8 cellular contexts compared by ENCODE assay signal in the genomic region with DNA sequence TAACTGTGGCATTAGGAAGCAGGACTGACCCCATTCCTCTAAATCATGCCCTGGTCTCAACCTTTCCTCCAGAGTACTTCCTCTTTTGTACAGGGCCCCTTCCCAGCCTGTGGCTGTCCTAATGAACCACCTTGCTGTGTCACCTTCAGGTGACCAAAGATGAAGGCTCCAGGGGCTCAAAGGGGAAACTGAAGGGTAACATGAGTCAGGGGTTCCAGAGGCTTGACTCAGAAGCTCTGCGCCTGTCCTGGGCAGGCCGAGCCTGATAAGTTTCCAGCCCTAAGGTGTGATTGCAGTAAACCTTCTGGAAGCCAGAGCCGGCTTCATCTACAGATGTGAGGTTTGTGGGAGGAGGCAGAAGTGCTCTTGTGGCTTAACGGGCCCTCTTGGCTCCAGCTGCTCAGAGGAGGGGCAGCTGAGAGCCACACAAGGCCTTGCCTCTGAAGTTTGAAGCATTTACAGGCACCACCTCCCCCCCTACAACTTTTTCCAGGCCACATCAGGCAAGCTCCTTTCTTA.
DNase-seq lines count a peak whose midpoint lies in the region; ATAC-seq, FAIRE-seq and TF ChIP-seq lines count a peak whose summit lies in the region.

No MANE protein-coding gene starts in this region.

- peaks cover 0 to 3% of the 10 kb centered on the region in 2 experiments; a peak in 1 of 4 replicates for H3K36me3 ChIP-seq in GM12878 (ENCODE audit: control insufficient read depth in 2 of 2, insufficient read depth in 2 of 2, low read length in 1 of 2)

- no peak for TF ChIP-seq RAD21 in GM12878 (IDR thresholded peaks at IDR 0.05; ENCODE audit: insufficient read depth, low read depth, low read length)

- CTCF ChIA-PET in RWPE1 (lab: Yijun Ruan, JAX), result interaction anchor here (0.6 to 1.2 kb wide), 2 partner anchors 145 to 161 kb away, joined by 7 to 11 read pairs; no protein-coding TSS in a partner anchor
- CTCF ChIA-PET in GM12878 (lab: Yijun Ruan, JAX), result interaction anchor here (0.9 to 3.1 kb wide), 13 partner anchors 11 to 161 kb away, joined by 3 to 16 read pairs (median 4); no protein-coding TSS in a partner anchor

- H3K4me3 Mint-ChIP-seq in osteocyte (ENCODE audit: unreplicated experiment), result no peak overlapping the region

- DNase-seq in RWPE1 (ENCODE audit: low spot score) (peak; percentile 44), GM12878 (ENCODE audit: low read depth, low spot score) (peak; percentile 53), superior temporal gyrus (ENCODE audit: extremely low spot score) (no peak), osteocyte (ENCODE audit: extremely low spot score, unreplicated experiment) (no peak)
- peak; percentile 57 for DNase-seq in stimulated activated CD4-positive, alpha-beta T cell treated with anti-CD3 and anti-CD28 coated beads, Interleukin-12 subunit alpha, Interleukin-12 subunit beta, amount 100 ng/mL, for 4 hours
- no peak for DNase-seq in central memory CD4-positive, alpha-beta T cell

- no peak for TF ChIP-seq CTCF in RWPE1 (conservative IDR thresholded peaks at IDR 0.05; ENCODE audit: low read depth)
- TF ChIP-seq CTCF in GM12878 (IDR thresholded peaks at IDR 0.05 in 2 of 3, conservative IDR thresholded peaks at IDR 0.05 in 1 of 3; ENCODE audit: control insufficient read depth in 2 of 3, extremely low read depth in 1 of 3, insufficient read depth in 1 of 3, low read depth in 3 of 3, low read length in 3 of 3), result no peak
- TF ChIP-seq CTCF in osteocyte (IDR thresholded peaks at IDR 0.05), result no peak

- H3K9ac ChIP-seq in GM12878 (ENCODE audit: control insufficient read depth, insufficient read depth, low read length), result peak overlapping the region; percentile 31; the same call in 1 of the 2 replicates

- H3K9me3 ChIP-seq in GM12878 (replicated peaks; ENCODE audit: control insufficient read depth, insufficient read depth, low read length), result no peaks in the 10 kb centered on the region

- peaks cover 26% of the 10 kb centered on the region for H3K4me1 Mint-ChIP-seq in osteocyte (ENCODE audit: unreplicated experiment)

- H3K79me2 ChIP-seq in GM12878 (ENCODE audit: control insufficient read depth, insufficient read depth, low read length), result no peaks in the 10 kb centered on the region

- H3K9me3 Mint-ChIP-seq in osteocyte (ENCODE audit: unreplicated experiment), result no peaks in the 10 kb centered on the region

- POLR2A ChIA-PET in RWPE1 (lab: Yijun Ruan, JAX; ENCODE audit: low non-redundant PET) (no interaction called here), GM12878 (lab: Charles Lee) (interaction anchor here (0.6 to 5.8 kb wide), 16 partner anchors 11 to 273 kb away, joined by 3 to 48 read pairs (median 5); a partner anchor contains a TSS)

- H3K36me3 Mint-ChIP-seq in osteocyte (ENCODE audit: unreplicated experiment), result peaks cover 6% of the 10 kb centered on the region

- peak overlapping the region; percentile 68 for H3K27ac ChIP-seq in RWPE1
- peak overlapping the region; percentile 80 for H3K27ac ChIP-seq in GM12878 (ENCODE audit: control insufficient read depth, insufficient read depth)

- intact Hi-C loops in GM12878 (cut with micrococcal nuclease; ENCODE audit: unreplicated experiment), result no loop called here

- H4K20me1 ChIP-seq in GM12878 (ENCODE audit: control insufficient read depth, insufficient read depth), result no peaks in the 10 kb centered on the region

- BruUV-seq in GM12878 (replicated peaks; lab: Mats Ljungman, UMichigan), result no TSS peak

- in situ Hi-C loops in GM12878 (cut with MboI), result no loop called here

- SMC1A ChIA-PET in GM12878 (lab: Charles Lee; ENCODE audit: uncharacterized antibody, unreplicated experiment), result interaction anchor here (0.7 to 6.5 kb wide), 19 partner anchors 11 to 1255 kb away, joined by 3 to 68 read pairs (median 6); no protein-coding TSS in a partner anchor

- peaks cover 53% of the 10 kb centered on the region for H3K4me1 ChIP-seq in GM12878 (ENCODE audit: control insufficient read depth, insufficient read depth, low read length)

- H2AFZ ChIP-seq in GM12878 (ENCODE audit: control insufficient read depth, low read depth, low read length), result no peak overlapping the region

- H3K4me3 ChIP-seq in GM12878, result 0 out of 2 replicates have a peak overlapping the region, but pooled peaks have one; percentile 18

- peak; percentile 38 for FAIRE-seq in GM12878 (lab: Jason Lieb, UNC)

- 0 out of 4 replicates have a peak, but pooled peaks of 1 of the 2 experiments have one; percentile 39 for TF ChIP-seq EP300 in GM12878 (IDR thresholded peaks at IDR 0.05; ENCODE audit: borderline replicate concordance in 1 of 2, control insufficient read depth in 1 of 2, low read depth in 2 of 2, low read length in 2 of 2)

- RAD21 ChIA-PET in GM12878 (lab: Charles Lee; ENCODE audit: unreplicated experiment), result interaction anchor here (0.5 to 4.5 kb wide), 26 partner anchors 9 to 285 kb away, joined by 3 to 39 read pairs (median 6); a partner anchor contains a TSS

- no peak for TF ChIP-seq POLR2A in GM12878 (IDR thresholded peaks at IDR 0.05; ENCODE audit: low read depth, low read length)

- H3K27me3 Mint-ChIP-seq in osteocyte (ENCODE audit: unreplicated experiment), result no peaks in the 10 kb centered on the region

- peak overlapping the region; percentile 30 for H3K4me2 ChIP-seq in GM12878 (ENCODE audit: control insufficient read depth, insufficient read depth)

- 12% methylated on average over 3 of the region's 4 CpGs for WGBS in GM12878 (ENCODE audit: insufficient coverage, insufficient replicate concordance, low lambda C conversion rate, missing lambda C conversion rate)

- no peaks in the 10 kb centered on the region for H3K27me3 ChIP-seq in GM12878 (replicated peaks in 1 of 2; ENCODE audit: control insufficient read depth in 2 of 2, insufficient read depth in 2 of 2, low read length in 1 of 2)

- H3K27ac Mint-ChIP-seq in osteocyte (ENCODE audit: unreplicated experiment), result no peak overlapping the region

- ATAC-seq in GM18909 (IDR thresholded peaks at IDR 0.05; ENCODE audit: poor library complexity, unreplicated experiment), result peak; percentile 73
- peak; percentile 60 for ATAC-seq in HG02943 (IDR thresholded peaks at IDR 0.05; ENCODE audit: low read depth, unreplicated experiment)
- ATAC-seq in GM12878, result peak; percentile 86

TF ChIP-seq in GM12878, 131 proteins besides CTCF, POLR2A, EP300 and RAD21 (continues in another document):
- TF ChIP-seq, protein P1, sequence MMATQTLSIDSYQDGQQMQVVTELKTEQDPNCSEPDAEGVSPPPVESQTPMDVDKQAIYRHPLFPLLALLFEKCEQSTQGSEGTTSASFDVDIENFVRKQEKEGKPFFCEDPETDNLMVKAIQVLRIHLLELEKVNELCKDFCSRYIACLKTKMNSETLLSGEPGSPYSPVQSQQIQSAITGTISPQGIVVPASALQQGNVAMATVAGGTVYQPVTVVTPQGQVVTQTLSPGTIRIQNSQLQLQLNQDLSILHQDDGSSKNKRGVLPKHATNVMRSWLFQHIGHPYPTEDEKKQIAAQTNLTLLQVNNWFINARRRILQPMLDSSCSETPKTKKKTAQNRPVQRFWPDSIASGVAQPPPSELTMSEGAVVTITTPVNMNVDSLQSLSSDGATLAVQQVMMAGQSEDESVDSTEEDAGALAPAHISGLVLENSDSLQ (IDR thresholded peaks at IDR 0.05), result no peak
- TF ChIP-seq, protein P2, sequence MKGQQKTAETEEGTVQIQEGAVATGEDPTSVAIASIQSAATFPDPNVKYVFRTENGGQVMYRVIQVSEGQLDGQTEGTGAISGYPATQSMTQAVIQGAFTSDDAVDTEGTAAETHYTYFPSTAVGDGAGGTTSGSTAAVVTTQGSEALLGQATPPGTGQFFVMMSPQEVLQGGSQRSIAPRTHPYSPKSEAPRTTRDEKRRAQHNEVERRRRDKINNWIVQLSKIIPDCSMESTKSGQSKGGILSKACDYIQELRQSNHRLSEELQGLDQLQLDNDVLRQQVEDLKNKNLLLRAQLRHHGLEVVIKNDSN (IDR thresholded peaks at IDR 0.05; ENCODE audit: borderline replicate concordance, extremely low read length, insufficient read depth, low read depth, low read length), result no peak
- TF ChIP-seq, protein P3, sequence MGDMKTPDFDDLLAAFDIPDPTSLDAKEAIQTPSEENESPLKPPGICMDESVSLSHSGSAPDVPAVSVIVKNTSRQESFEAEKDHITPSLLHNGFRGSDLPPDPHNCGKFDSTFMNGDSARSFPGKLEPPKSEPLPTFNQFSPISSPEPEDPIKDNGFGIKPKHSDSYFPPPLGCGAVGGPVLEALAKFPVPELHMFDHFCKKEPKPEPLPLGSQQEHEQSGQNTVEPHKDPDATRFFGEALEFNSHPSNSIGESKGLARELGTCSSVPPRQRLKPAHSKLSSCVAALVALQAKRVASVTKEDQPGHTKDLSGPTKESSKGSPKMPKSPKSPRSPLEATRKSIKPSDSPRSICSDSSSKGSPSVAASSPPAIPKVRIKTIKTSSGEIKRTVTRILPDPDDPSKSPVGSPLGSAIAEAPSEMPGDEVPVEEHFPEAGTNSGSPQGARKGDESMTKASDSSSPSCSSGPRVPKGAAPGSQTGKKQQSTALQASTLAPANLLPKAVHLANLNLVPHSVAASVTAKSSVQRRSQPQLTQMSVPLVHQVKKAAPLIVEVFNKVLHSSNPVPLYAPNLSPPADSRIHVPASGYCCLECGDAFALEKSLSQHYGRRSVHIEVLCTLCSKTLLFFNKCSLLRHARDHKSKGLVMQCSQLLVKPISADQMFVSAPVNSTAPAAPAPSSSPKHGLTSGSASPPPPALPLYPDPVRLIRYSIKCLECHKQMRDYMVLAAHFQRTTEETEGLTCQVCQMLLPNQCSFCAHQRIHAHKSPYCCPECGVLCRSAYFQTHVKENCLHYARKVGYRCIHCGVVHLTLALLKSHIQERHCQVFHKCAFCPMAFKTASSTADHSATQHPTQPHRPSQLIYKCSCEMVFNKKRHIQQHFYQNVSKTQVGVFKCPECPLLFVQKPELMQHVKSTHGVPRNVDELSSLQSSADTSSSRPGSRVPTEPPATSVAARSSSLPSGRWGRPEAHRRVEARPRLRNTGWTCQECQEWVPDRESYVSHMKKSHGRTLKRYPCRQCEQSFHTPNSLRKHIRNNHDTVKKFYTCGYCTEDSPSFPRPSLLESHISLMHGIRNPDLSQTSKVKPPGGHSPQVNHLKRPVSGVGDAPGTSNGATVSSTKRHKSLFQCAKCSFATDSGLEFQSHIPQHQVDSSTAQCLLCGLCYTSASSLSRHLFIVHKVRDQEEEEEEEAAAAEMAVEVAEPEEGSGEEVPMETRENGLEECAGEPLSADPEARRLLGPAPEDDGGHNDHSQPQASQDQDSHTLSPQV (IDR thresholded peaks at IDR 0.05), result peak; percentile 80; the same call in 1 of the 2 replicates
- TF ChIP-seq NR2C2 (IDR thresholded peaks at IDR 0.05; ENCODE audit: borderline replicate concordance, control insufficient read depth, insufficient read length, low read depth), result no peak
- 0 out of 2 replicates have a peak, but pooled peaks have one; percentile 7 for TF ChIP-seq YY1 (IDR thresholded peaks at IDR 0.05; ENCODE audit: low read depth, low read length)

Comparison
In these comparisons a context has a peak if more than half of its experiments do, and no peak if none do; other contexts are left out.
1. DNase-seq: peak in RWPE1 (single experiment), GM12878 (single experiment) and stimulated activated CD4-positive, alpha-beta T cell treated with anti-CD3 and anti-CD28 coated beads, Interleukin-12 subunit alpha, Interleukin-12 subunit beta, amount 100 ng/mL, for 4 hours (single experiment); none in superior temporal gyrus (single experiment), osteocyte (single experiment) and central memory CD4-positive, alpha-beta T cell (single experiment).
2. Peak in every context shown above with its lines, with median percentiles within 50 percentile points of each other: ATAC-seq.